In genomic region chr12:106583578-106584103, GRCh38 we compare ENCODE assay signal across 10 cellular contexts. TPM values are rescaled to one million over a fixed set of nuclear protein-coding genes. Genes with fewer than 3 reads are reported as not detected.
DNase-seq lines count a peak whose midpoint lies in the region; ATAC-seq, FAIRE-seq and TF ChIP-seq lines count a peak whose summit lies in the region.
"Had no signal": no experiment of that assay in that cellular context is flagged by ENCODE, and none has a peak within 500 bp of the region (broad histone marks: within the 10 kb centered on the region; RNA-seq: fewer than 3 reads in every experiment).

No MANE protein-coding gene starts in this region.

- H3K9me3 ChIP-seq in MM.1S (replicated peaks; ENCODE audit: insufficient read depth, low read length) (no peaks in the 10 kb centered on the region), parathyroid adenoma (ENCODE audit: control insufficient read depth, low read length) (no peaks in the 10 kb centered on the region)
- H3K9me3 ChIP-seq: neutrophil had no signal

- ATAC-seq in GM21390 (IDR thresholded peaks at IDR 0.05; ENCODE audit: unreplicated experiment), result no peak
- ATAC-seq in GM21619 (IDR thresholded peaks at IDR 0.05; ENCODE audit: unreplicated experiment), result no peak

- H3K36me3 ChIP-seq in MM.1S (replicated peaks; ENCODE audit: insufficient read depth, low read length), result no peaks in the 10 kb centered on the region
- no peaks in the 10 kb centered on the region for H3K36me3 ChIP-seq in parathyroid adenoma (ENCODE audit: control insufficient read depth, insufficient read depth, low read length)
- H3K36me3 ChIP-seq: neutrophil had no signal

- TF ChIP-seq CTCF in MM.1S (IDR thresholded peaks at IDR 0.05; ENCODE audit: low read length) (no peak), epithelial cell of esophagus (IDR thresholded peaks at IDR 0.05; ENCODE audit: insufficient read depth, low read depth, low read length, missing control alignments) (no peak), parathyroid adenoma (IDR thresholded peaks at IDR 0.05) (no peak)

- H3K4me1 ChIP-seq in MM.1S (ENCODE audit: low read length) (no peaks in the 10 kb centered on the region), parathyroid adenoma (no peaks in the 10 kb centered on the region)

- no peaks in the 10 kb centered on the region for H3K9me2 ChIP-seq in MM.1S (replicated peaks; ENCODE audit: insufficient read depth, low read length)

- H3K9ac ChIP-seq in MM.1S (ENCODE audit: low read length), result no peak overlapping the region
- H3K9ac ChIP-seq in parathyroid adenoma, result no peak overlapping the region

- H3K27ac ChIP-seq in MM.1S (ENCODE audit: low read length), result no peak overlapping the region
- H3K27ac ChIP-seq in parathyroid adenoma, result no peak overlapping the region
- H3K27ac ChIP-seq: neutrophil had no signal

- H4K20me1 ChIP-seq in MM.1S (ENCODE audit: insufficient read depth, low read length), result no peaks in the 10 kb centered on the region

- 0 out of 2 replicates have a peak overlapping the region, but pooled peaks have one; percentile 12 for H3K4me3 ChIP-seq in MM.1S (ENCODE audit: low read length)
- H3K4me3 ChIP-seq in epithelial cell of esophagus (ENCODE audit: low read length), result peak overlapping the region; percentile 5
- H3K4me3 ChIP-seq in parathyroid adenoma (ENCODE audit: low read depth, low read length), result no peak overlapping the region

- FAIRE-seq in HTR-8/SVneo (lab: Jason Lieb, UNC), result no peak
- FAIRE-seq: TTC549 had no signal

- H3K4me2 ChIP-seq in MM.1S (ENCODE audit: low read depth, low read length) (peak overlapping the region; percentile 32; the same call in 1 of the 2 replicates), parathyroid adenoma (ENCODE audit: low read length) (peak overlapping the region; percentile 34)

- DNase-seq in Daoy (ENCODE audit: low read depth) (peak; percentile 62), MM.1S (no peak), epithelial cell of esophagus (ENCODE audit: low read depth) (peak; percentile 46), HTR-8/SVneo (ENCODE audit: insufficient read length, low spot score) (no peak), mucosa of gallbladder (ENCODE audit: low spot score) (no peak)

- H3K27me3 ChIP-seq in MM.1S (replicated peaks; ENCODE audit: insufficient read depth, low read length) (peaks cover 66% of the 10 kb centered on the region), parathyroid adenoma (ENCODE audit: control insufficient read depth, insufficient read depth, low read length) (peaks cover 17% of the 10 kb centered on the region)

- H3K79me2 ChIP-seq in MM.1S (ENCODE audit: low read length) (no peaks in the 10 kb centered on the region), parathyroid adenoma (no peaks in the 10 kb centered on the region)

- H3F3A ChIP-seq in MM.1S (ENCODE audit: insufficient read depth, low read length), result no peaks in the 10 kb centered on the region

- H2AFZ ChIP-seq in MM.1S (ENCODE audit: low read length) (no peak overlapping the region), parathyroid adenoma (no peak overlapping the region)

RNA-seq across cellular contexts. Expression of gene RFX4, which starts 0.8 kb away (rescaled TPM):
- total RNA-seq in Daoy (2014; rRNA removed; shearing (Covaris generic)), result not detected in 2 replicates
- total RNA-seq in mucosa of gallbladder, result 0.26 TPM

Comparison
In these comparisons a context has a peak if more than half of its experiments do, and no peak if none do; other contexts are left out.
1. DNase-seq: peak in Daoy (single experiment) and epithelial cell of esophagus (single experiment); none in MM.1S (single experiment), HTR-8/SVneo (single experiment) and mucosa of gallbladder (single experiment).